1 cellular context compared by ENCODE assay signal in genomic region chr3:69386535-69387385, GRCh38.
TF ChIP-seq lines count a peak whose summit lies in the region.

No MANE protein-coding gene starts in this region.

TF ChIP-seq in GM12878, 131 proteins besides CTCF, POLR2A, EP300 and RAD21 (continued from another document):
- TF ChIP-seq ZBTB4 (CRISPR knock-in tag; IDR thresholded peaks at IDR 0.05) (no peak), POU2F2 (IDR thresholded peaks at IDR 0.05; ENCODE audit: borderline replicate concordance, low read depth, low read length) (no peak), ZBTB33 (IDR thresholded peaks at IDR 0.05) (no peak), NR2C1 (IDR thresholded peaks at IDR 0.05) (no peak), ZNF687 (IDR thresholded peaks at IDR 0.05) (no peak), FOXK2 (IDR thresholded peaks at IDR 0.05) (no peak), PRDM15 (CRISPR knock-in tag; IDR thresholded peaks at IDR 0.05) (no peak), HDAC2 (IDR thresholded peaks at IDR 0.05) (no peak)
